ENCODE assay signal across 8 cellular contexts in the genomic region with DNA sequence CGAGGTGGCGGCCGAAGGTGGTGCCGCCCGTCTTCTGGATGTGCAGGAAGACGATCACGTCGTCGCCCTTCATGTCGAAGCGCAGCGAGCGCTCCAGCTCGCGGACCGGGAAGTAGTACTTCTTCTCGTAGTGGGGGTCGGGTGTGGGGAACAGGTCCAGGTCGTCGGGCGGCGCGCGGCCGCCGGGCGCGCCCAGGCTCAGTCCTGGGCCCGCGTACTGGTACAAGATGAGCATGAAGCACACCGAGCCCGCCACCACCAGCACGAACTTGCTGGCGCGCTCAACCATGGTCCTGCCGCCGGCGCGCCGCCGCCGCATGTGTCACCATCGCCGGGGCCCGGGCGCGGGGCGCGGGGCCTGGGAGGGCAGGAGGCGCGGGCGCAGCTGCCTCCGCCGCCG. TPM values are rescaled to one million over a fixed set of nuclear protein-coding genes. Genes with fewer than 3 reads are reported as not detected.
DNase-seq lines count a peak whose midpoint lies in the region; ATAC-seq and TF ChIP-seq lines count a peak whose summit lies in the region.
"Not testable (repeated sequence)": the region's sequence is repeated elsewhere in the genome, so short reads cannot be mapped to it uniquely, and the experiment has no call there.

No MANE protein-coding gene starts in this region.

- WGBS in adrenal gland, 4 donors = 1% methylated on average over 40 to 44 of the region's 55 CpGs; no CpG with 5 or more reads in 2 of the 4 donors

- peaks cover 14% of the 10 kb centered on the region for H3K79me2 ChIP-seq in SU-DHL-6 (ENCODE audit: insufficient read depth, low read length)

- ATAC-seq in naive thymus-derived CD8-positive, alpha-beta T cell = peak; percentile 20 to 21

- TF ChIP-seq POLR2A in adrenal gland (IDR thresholded peaks at IDR 0.05) = not testable (repeated sequence)

- intact Hi-C loops in adrenal gland (cut with DNase I) = loop anchor here (5.0 to 10.0 kb wide), 3 partner anchors 56 to 417 kb away; no protein-coding TSS in a partner anchor
- intact Hi-C loops in tibial artery (cut with DNase I; ENCODE audit: low total_unique reads) = not testable (repeated sequence)

- H3K9me3 ChIP-seq in SU-DHL-6 (ENCODE audit: insufficient read depth, low read length); adrenal gland (replicated peaks in 1 of 3); tibial artery: not testable (repeated sequence)

- H3K4me3 Mint-ChIP-seq in HFFc6 (peak overlapping the region; percentile 78), glutamatergic neuron (ENCODE audit: unreplicated experiment) (peak overlapping the region; percentile 57)
- peak overlapping the region in 8 of 10 donors; percentile 12 to 87 (median 58) for H3K4me3 Mint-ChIP-seq in naive thymus-derived CD8-positive, alpha-beta T cell

- not testable (repeated sequence) for H3K36me3 Mint-ChIP-seq in HFFc6 (ENCODE audit: low read depth); glutamatergic neuron (ENCODE audit: unreplicated experiment); naive thymus-derived CD8-positive, alpha-beta T cell

- POLR2A ChIA-PET in naive thymus-derived CD8-positive, alpha-beta T cell (lab: Charles Lee) = not testable (repeated sequence)

- TF ChIP-seq CTCF in GM12875 (IDR thresholded peaks at IDR 0.05; ENCODE audit: borderline replicate concordance, insufficient read depth, low read depth, low read length); HFFc6 (IDR thresholded peaks at IDR 0.05); HL-60 (IDR thresholded peaks at IDR 0.05; ENCODE audit: insufficient read depth, low read length); SU-DHL-6 (IDR thresholded peaks at IDR 0.05; ENCODE audit: insufficient read depth, low read length, poor library complexity, severe bottlenecking); adrenal gland (IDR thresholded peaks at IDR 0.05); glutamatergic neuron (IDR thresholded peaks at IDR 0.05; ENCODE audit: partially characterized antibody, unreplicated experiment); tibial artery (IDR thresholded peaks at IDR 0.05): not testable (repeated sequence)

- peak overlapping the region; percentile 63 for H3K9ac ChIP-seq in SU-DHL-6 (ENCODE audit: low read length)

- H3K27ac Mint-ChIP-seq in HFFc6; glutamatergic neuron (ENCODE audit: unreplicated experiment); naive thymus-derived CD8-positive, alpha-beta T cell: not testable (repeated sequence)

- peak overlapping the region; percentile 60 for H3K4me2 ChIP-seq in SU-DHL-6 (ENCODE audit: low read depth, low read length, poor library complexity, severe bottlenecking)

- H3K9me2 ChIP-seq in SU-DHL-6 (replicated peaks; ENCODE audit: insufficient read depth, low read length) = not testable (repeated sequence)

- H3K4me1 Mint-ChIP-seq in HFFc6 (ENCODE audit: low read depth) = peaks cover 26% of the 10 kb centered on the region
- H3K4me1 Mint-ChIP-seq in glutamatergic neuron (ENCODE audit: low read depth, unreplicated experiment) = peaks cover 28% of the 10 kb centered on the region
- H3K4me1 Mint-ChIP-seq in naive thymus-derived CD8-positive, alpha-beta T cell = peaks cover 31 to 54% (median 47%) of the 10 kb centered on the region in 4 donors

- not testable (repeated sequence) for H3K9me3 Mint-ChIP-seq in HFFc6; naive thymus-derived CD8-positive, alpha-beta T cell
- peaks cover 11% of the 10 kb centered on the region for H3K9me3 Mint-ChIP-seq in glutamatergic neuron (ENCODE audit: unreplicated experiment)

- H3K4me1 ChIP-seq in adrenal gland (replicated peaks in 1 of 2) (peaks cover 47 to 57% of the 10 kb centered on the region in 2 donors), tibial artery (peaks cover 0 to 72% (median 50%) of the 10 kb centered on the region in 4 donors)

- not testable (repeated sequence) for H3K36me3 ChIP-seq in SU-DHL-6 (ENCODE audit: low read length); adrenal gland (replicated peaks in 1 of 2); tibial artery

- not testable (repeated sequence) for DNase-seq in HFFc6; HL-60 (ENCODE audit: low read depth in 1 of 2, low spot score in 1 of 2); glutamatergic neuron
- DNase-seq in adrenal gland = peak in 4 of 7 donors; percentile 25 to 60 (median 37)
- DNase-seq in naive thymus-derived CD8-positive, alpha-beta T cell = peak in 3 of 10 donors; percentile 36 to 38 (median 36)
- DNase-seq in tibial artery = peak in 1 of 2 donors; percentile 67

- H3K27ac ChIP-seq in HL-60 (replicated peaks) (peak overlapping the region; percentile 33; the same call in 1 of the 2 replicates), adrenal gland (peak overlapping the region in 2 of 5 donors; percentile 21 to 79)
- not testable (repeated sequence) for H3K27ac ChIP-seq in SU-DHL-6 (ENCODE audit: low read depth, low read length); tibial artery

- H3K4me3 ChIP-seq in GM12875 (ENCODE audit: low read depth, low read length) = peak overlapping the region; percentile 50
- peak overlapping the region; percentile 77 for H3K4me3 ChIP-seq in HL-60 (replicated peaks; ENCODE audit: insufficient read depth, low read length)
- H3K4me3 ChIP-seq in SU-DHL-6 (ENCODE audit: insufficient read depth, low read length, poor library complexity, severe bottlenecking) = peak overlapping the region; percentile 22
- peak overlapping the region in 2 of 4 donors; percentile 49 to 83 for H3K4me3 ChIP-seq in adrenal gland
- H3K4me3 ChIP-seq in tibial artery = peak overlapping the region; percentile 68 to 76

- not testable (repeated sequence) for H4K20me1 ChIP-seq in SU-DHL-6 (ENCODE audit: low read depth, low read length)

- not testable (repeated sequence) for H3K27me3 Mint-ChIP-seq in HFFc6 (ENCODE audit: insufficient read depth); naive thymus-derived CD8-positive, alpha-beta T cell
- H3K27me3 Mint-ChIP-seq in glutamatergic neuron (ENCODE audit: unreplicated experiment) = peaks cover 10% of the 10 kb centered on the region

- not testable (repeated sequence) for H2AFZ ChIP-seq in SU-DHL-6 (ENCODE audit: low read depth, low read length, severe bottlenecking)

- not testable (repeated sequence) for H3K27me3 ChIP-seq in HL-60 (ENCODE audit: insufficient read depth, poor library complexity, severe bottlenecking); SU-DHL-6 (ENCODE audit: low read length); adrenal gland; tibial artery

- H3F3A ChIP-seq in SU-DHL-6 (ENCODE audit: insufficient read depth) = not testable (repeated sequence)

RNA-seq across cellular contexts. Expression of a gene that starts 0.4 kb away (rescaled TPM):
- total RNA-seq in HFFc6 (2021; fragmentation: NEBNext Ultra II Directional; extraction: Animal tissue kit (Norgen Biotek cat#: 25700)) = 10 to 100 TPM; 18.5 to 27.2 (median 24.3) TPM
- total RNA-seq in adrenal gland (100 to 1,000 TPM in 6 of 8 donors, 10 to 100 TPM in 2; 74.5 to 262 (median 149) TPM), glutamatergic neuron (ENCODE audit: unreplicated experiment) (173 TPM)
- polyA plus RNA-seq in adrenal gland = 10 to 100 TPM; 20.5 to 40.0 (median 35.1) TPM
- 10 to 100 TPM; 14.4 to 15.2 TPM for total RNA-seq in naive thymus-derived CD8-positive, alpha-beta T cell
- 1 to 10 TPM; 3.2 to 4.2 (median 3.5) TPM for polyA plus RNA-seq in naive thymus-derived CD8-positive, alpha-beta T cell
